20 cellular contexts compared by ENCODE assay signal in the genomic region with DNA sequence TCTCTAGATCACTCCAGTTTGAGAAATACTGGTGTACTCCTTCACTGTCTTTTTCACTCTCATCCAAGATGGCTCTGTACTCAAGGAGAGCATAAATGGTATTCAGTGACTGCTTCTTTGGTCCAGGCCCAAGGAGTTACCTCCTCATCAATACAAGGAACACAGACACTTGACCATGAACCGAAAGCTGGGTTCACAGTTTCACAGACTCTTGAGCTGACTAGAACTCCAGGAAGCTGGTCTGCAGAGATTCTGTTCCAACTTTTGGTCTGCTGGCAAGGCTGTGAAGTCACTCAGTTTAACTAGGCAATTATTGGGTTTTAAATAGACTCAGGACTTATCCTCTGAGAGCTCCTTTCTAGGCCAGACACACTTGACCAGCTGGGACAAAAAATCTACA. TPM values are rescaled to one million over a fixed set of nuclear protein-coding genes. Genes with fewer than 3 reads are reported as not detected.
DNase-seq lines count a peak whose midpoint lies in the region; ATAC-seq and TF ChIP-seq lines count a peak whose summit lies in the region.
"Had no signal": no experiment of that assay in that cellular context is flagged by ENCODE, and none has a peak within 500 bp of the region (broad histone marks: within the 10 kb centered on the region; RNA-seq: fewer than 3 reads in every experiment).

No MANE protein-coding gene starts in this region.

- intact Hi-C loops in ascending aorta (cut with DNase I): no loop called here
- intact Hi-C loops in gastrocnemius medialis (cut with DNase I; ENCODE audit: low total_unique reads): no loop called here
- intact Hi-C loops in tibial artery (cut with DNase I; ENCODE audit: low total_unique reads): loop anchor here (10.0 kb wide), 1 partner anchor 542 kb away; no protein-coding TSS in a partner anchor
- intact Hi-C loops in Right ventricle myocardium inferior (cut with DNase I): no loop called here

- no peaks in the 10 kb centered on the region for H3K36me3 ChIP-seq in ascending aorta
- H3K36me3 ChIP-seq in trophoblast cell (ENCODE audit: control insufficient read depth in 1 of 2, insufficient read depth in 2 of 2, low read length in 2 of 2): no peaks in the 10 kb centered on the region
- H3K36me3 ChIP-seq in gastrocnemius medialis: no peaks in the 10 kb centered on the region
- no peaks in the 10 kb centered on the region for H3K36me3 ChIP-seq in tibial artery
- H3K36me3 ChIP-seq: BE2C, HAP-1 had no signal

- H3K14ac ChIP-seq in trophoblast cell (ENCODE audit: low read length): no peak overlapping the region

- H3K9me3 ChIP-seq in ascending aorta (no peaks in the 10 kb centered on the region), trophoblast cell (ENCODE audit: insufficient read depth, low read depth, low read length) (no peaks in the 10 kb centered on the region), gastrocnemius medialis (no peaks in the 10 kb centered on the region), tibial artery (no peaks in the 10 kb centered on the region)
- H3K9me3 ChIP-seq: BE2C, HAP-1 had no signal

- no peak overlapping the region for H3K18ac ChIP-seq in trophoblast cell (ENCODE audit: low read length)

- in situ Hi-C loops in gastrocnemius medialis (cut with MboI; ENCODE audit: low sequenced_read_pairs in 4 of 4): loop anchor here in 2 of 4 donors (10.0 to 25.0 kb wide), 3 partner anchors 112 to 462 kb away; no protein-coding TSS in a partner anchor

- no peak for ATAC-seq in gastrocnemius medialis
- ATAC-seq in Right ventricle myocardium inferior: no peak
- ATAC-seq: GM12878 had no signal

- H2AFZ ChIP-seq in trophoblast cell (ENCODE audit: insufficient read depth, low read length, poor library complexity): no peak overlapping the region
- H2AFZ ChIP-seq: GM23248 had no signal

- no peak overlapping the region for H3K4me2 ChIP-seq in trophoblast cell (ENCODE audit: low read length)

- H3K27me3 ChIP-seq in ascending aorta (no peaks in the 10 kb centered on the region), trophoblast cell (ENCODE audit: insufficient read depth, low read length) (no peaks in the 10 kb centered on the region), gastrocnemius medialis (no peaks in the 10 kb centered on the region), tibial artery (no peaks in the 10 kb centered on the region)
- H3K27me3 ChIP-seq: BE2C had no signal

- no peak overlapping the region for H2BK120ac ChIP-seq in trophoblast cell (ENCODE audit: insufficient read depth, low read length, poor library complexity)

- H3K23ac ChIP-seq in trophoblast cell (ENCODE audit: low read length): no peak overlapping the region

- peaks cover 0 to 22% of the 10 kb centered on the region in 2 donors for H3K4me1 ChIP-seq in ascending aorta
- peaks cover 2 to 5% of the 10 kb centered on the region in 2 experiments for H3K4me1 ChIP-seq in trophoblast cell (ENCODE audit: control insufficient read depth in 1 of 2, insufficient read depth in 2 of 2, low read length in 2 of 2)
- H3K4me1 ChIP-seq in gastrocnemius medialis: peaks cover 38 to 43% of the 10 kb centered on the region in 2 donors
- H3K4me1 ChIP-seq in tibial artery: peaks cover 0 to 56% (median 28%) of the 10 kb centered on the region in 4 donors

- WGBS in trophoblast cell (ENCODE audit: extremely low coverage, insufficient coverage, insufficient read length): no CpG with 5 or more reads among the region's 1 CpG

- H2BK5ac ChIP-seq in trophoblast cell (ENCODE audit: low read depth, low read length, poor library complexity): no peak overlapping the region

- H3K4me3 ChIP-seq in ascending aorta (no peak overlapping the region), trophoblast cell (ENCODE audit: low read depth, low read length) (no peak overlapping the region), gastrocnemius medialis (no peak overlapping the region), tibial artery (no peak overlapping the region)
- H3K4me3 ChIP-seq: GM12878, GM23248, HAP-1 had no signal

- no peak overlapping the region for H3K9ac ChIP-seq in trophoblast cell (ENCODE audit: low read length)
- H3K9ac ChIP-seq: GM23248 had no signal

- H3K79me2 ChIP-seq in trophoblast cell (ENCODE audit: control insufficient read depth, insufficient read depth, low read length, poor library complexity): no peaks in the 10 kb centered on the region

- no peak overlapping the region for H3K4ac ChIP-seq in trophoblast cell (ENCODE audit: low read depth, low read length)

- peaks cover 8% of the 10 kb centered on the region for H3K79me1 ChIP-seq in trophoblast cell (ENCODE audit: low read length)

- peak overlapping the region; percentile 54 for H4K91ac ChIP-seq in trophoblast cell (ENCODE audit: low read depth, low read length)

- no peak overlapping the region for H2BK12ac ChIP-seq in trophoblast cell (ENCODE audit: low read length)

- no peak overlapping the region for H2AK5ac ChIP-seq in trophoblast cell (ENCODE audit: low read length)

- H3K27ac ChIP-seq in ascending aorta (peak overlapping the region; percentile 19 to 52), trophoblast cell (ENCODE audit: low read depth, low read length) (no peak overlapping the region), gastrocnemius medialis (peak overlapping the region; percentile 31 to 77 (median 60)), tibial artery (peak overlapping the region; percentile 19 to 53)
- H3K27ac ChIP-seq: GM23248 had no signal

- no peak overlapping the region for H4K8ac ChIP-seq in trophoblast cell (ENCODE audit: low read depth, low read length)

- no peak for TF ChIP-seq POLR2A in gastrocnemius medialis (IDR thresholded peaks at IDR 0.05)

- DNase-seq in ascending aorta (ENCODE audit: low spot score in 2 of 2) (no peak), trophoblast cell (no peak), gastrocnemius medialis (no peak), tibial artery (no peak), Right ventricle myocardium inferior (ENCODE audit: missing footprints) (no peak), NCI-H1436 treated with DMSO at 0.1 percent for 48 hours (lab: John Stamatoyannopoulos, UW) (no peak), T-helper 1 cell (no peak)
- DNase-seq: BE2C; C1 segment of cervical spinal cord; CD4-positive, CD25-positive, alpha-beta regulatory T cell; CD8-positive, alpha-beta memory T cell; COR-L47; DMS 273 treated with DMSO at 0.1 percent for 48 hours; DMS53; DND-41; EL; GM23248 had no signal

- H4K12ac ChIP-seq in trophoblast cell (ENCODE audit: low read depth, low read length): no peak overlapping the region

- TF ChIP-seq CTCF in ascending aorta (IDR thresholded peaks at IDR 0.05) (no peak), gastrocnemius medialis (IDR thresholded peaks at IDR 0.05 in 4 of 5, conservative IDR thresholded peaks at IDR 0.05 in 1 of 5) (no peak), tibial artery (IDR thresholded peaks at IDR 0.05) (no peak)

RNA-seq across cellular contexts. Expression of a gene that starts 7.4 kb away (rescaled TPM):
- total RNA-seq in ascending aorta (1,280 TPM), gastrocnemius medialis (100 to 1,000 TPM in 3 of 4 donors, 10 to 100 TPM in 1; 99.5 to 550 (median 279) TPM), Right ventricle myocardium inferior (156 TPM)
- 356 and 375 TPM in 2 replicates for polyA plus RNA-seq in trophoblast cell (2013)
- total RNA-seq: CD8-positive, alpha-beta memory T cell; HT-29 had no signal
- polyA plus RNA-seq: CD4-positive, CD25-positive, alpha-beta regulatory T cell; CD8-positive, alpha-beta memory T cell; GM12878 had no signal
